In genomic region chr5:112083623-112084022, GRCh38 we compare ENCODE assay signal across 23 cellular contexts.
DNase-seq lines count a peak whose midpoint lies in the region; ATAC-seq, FAIRE-seq and TF ChIP-seq lines count a peak whose summit lies in the region.
"Had no signal": no experiment of that assay in that cellular context is flagged by ENCODE, and none has a peak within 500 bp of the region (broad histone marks: within the 10 kb centered on the region; RNA-seq: fewer than 3 reads in every experiment).

No MANE protein-coding gene starts in this region.

- H3K4me3 ChIP-seq in SK-N-SH (ENCODE audit: low read depth in 2 of 2, low read length in 1 of 2) = no peak overlapping the region
- no peak overlapping the region for H3K4me3 ChIP-seq in endothelial cell of umbilical vein (replicated peaks in 1 of 3; ENCODE audit: insufficient read depth in 1 of 3, low read depth in 1 of 3, low read length in 3 of 3)
- no peak overlapping the region for H3K4me3 ChIP-seq in hepatocyte
- H3K4me3 ChIP-seq: A549, GM12878, GM23338, K562 had no signal

- no peaks in the 10 kb centered on the region for H3K79me2 ChIP-seq in SK-N-SH (ENCODE audit: insufficient read depth)
- H3K79me2 ChIP-seq in endothelial cell of umbilical vein (ENCODE audit: control insufficient read depth, insufficient read depth, low read length) = no peaks in the 10 kb centered on the region
- no peaks in the 10 kb centered on the region for H3K79me2 ChIP-seq in hepatocyte

- no peaks in the 10 kb centered on the region for H3K27me3 ChIP-seq in SK-N-SH (ENCODE audit: insufficient read depth)
- H3K27me3 ChIP-seq in endothelial cell of umbilical vein (ENCODE audit: control insufficient read depth in 2 of 2, insufficient read depth in 2 of 2, low read length in 2 of 2) = no peaks in the 10 kb centered on the region
- H3K27me3 ChIP-seq in hepatocyte = no peaks in the 10 kb centered on the region

- H3K27ac ChIP-seq in SK-N-SH (ENCODE audit: low read depth in 2 of 2, low read length in 1 of 2) = no peak overlapping the region
- H3K27ac ChIP-seq in endothelial cell of umbilical vein (ENCODE audit: insufficient read depth, low read depth, low read length) = no peak overlapping the region
- peak overlapping the region; percentile 31 for H3K27ac ChIP-seq in hepatocyte
- H3K27ac ChIP-seq: 22Rv1, A549, C4-2B, HL-60 had no signal

- no peak for TF ChIP-seq EP300 in SK-N-SH (IDR thresholded peaks at IDR 0.05; ENCODE audit: borderline replicate concordance in 1 of 2, low read depth in 1 of 2, low read length in 1 of 2)

- dilution Hi-C loops in endothelial cell of umbilical vein (cut with MboI; ENCODE audit: extremely low pct_ligation_motif_present, low sequenced_read_pairs) = no loop called here

- H3K4me2 ChIP-seq in SK-N-SH = no peak overlapping the region
- H3K4me2 ChIP-seq in endothelial cell of umbilical vein (ENCODE audit: insufficient read depth, low read length) = no peak overlapping the region
- no peak overlapping the region for H3K4me2 ChIP-seq in hepatocyte
- H3K4me2 ChIP-seq: A549, GM23338 had no signal

- H3K9ac ChIP-seq in SK-N-SH (no peak overlapping the region), endothelial cell of umbilical vein (replicated peaks; ENCODE audit: extremely low read depth, insufficient read depth, low read length) (no peak overlapping the region)

- WGBS in SK-N-SH (ENCODE audit: low lambda C conversion rate) = 87% methylated on average over 4 of the region's 4 CpGs
- WGBS in hepatocyte (ENCODE audit: low lambda C conversion rate, missing lambda C conversion rate) = 94% methylated on average over 4 of the region's 4 CpGs

- no peaks in the 10 kb centered on the region for H3K9me1 ChIP-seq in endothelial cell of umbilical vein (replicated peaks; ENCODE audit: control insufficient read depth, extremely low read depth, insufficient read depth, low read length)

- no peak for TF ChIP-seq POLR2A in endothelial cell of umbilical vein (IDR thresholded peaks at IDR 0.05; ENCODE audit: low read depth, low read length)

- H3K9me3 ChIP-seq in SK-N-SH = no peaks in the 10 kb centered on the region
- H3K9me3 ChIP-seq in endothelial cell of umbilical vein (replicated peaks; ENCODE audit: control insufficient read depth, insufficient read depth, low read length) = no peaks in the 10 kb centered on the region
- H3K9me3 ChIP-seq in hepatocyte (ENCODE audit: low read depth) = no peaks in the 10 kb centered on the region
- H3K9me3 ChIP-seq: A549, Caco-2 had no signal

- H3K4me1 ChIP-seq in SK-N-SH (ENCODE audit: control insufficient read depth in 1 of 2, insufficient read depth in 2 of 2, low read depth in 1 of 2, low read length in 1 of 2) = no peaks in the 10 kb centered on the region
- no peaks in the 10 kb centered on the region for H3K4me1 ChIP-seq in endothelial cell of umbilical vein (ENCODE audit: control insufficient read depth, extremely low read depth, insufficient read depth, low read length)
- no peaks in the 10 kb centered on the region for H3K4me1 ChIP-seq in hepatocyte (ENCODE audit: insufficient read depth)
- H3K4me1 ChIP-seq: A549, Caco-2 had no signal

- POLR2A ChIA-PET in SK-N-SH (lab: Yijun Ruan, JAX) = no interaction called here
- POLR2A ChIA-PET in endothelial cell of umbilical vein (lab: Charles Lee) = no interaction called here

- no peak for TF ChIP-seq CTCF in SK-N-SH (IDR thresholded peaks at IDR 0.05)
- TF ChIP-seq CTCF in endothelial cell of umbilical vein (IDR thresholded peaks at IDR 0.05; ENCODE audit: extremely low read depth in 1 of 2, insufficient read depth in 1 of 2, low read depth in 1 of 2, low read length in 2 of 2) = no peak
- no peak for TF ChIP-seq CTCF in hepatocyte (IDR thresholded peaks at IDR 0.05; ENCODE audit: poor library complexity)

- H2AFZ ChIP-seq in SK-N-SH (ENCODE audit: low read depth) = no peak overlapping the region
- H2AFZ ChIP-seq in endothelial cell of umbilical vein (ENCODE audit: low read depth, low read length) = no peak overlapping the region
- no peak overlapping the region for H2AFZ ChIP-seq in hepatocyte

- BruUV-seq in endothelial cell of umbilical vein (replicated peaks; lab: Mats Ljungman, UMichigan) = no TSS peak

- DNase-seq in SK-N-SH (no peak), endothelial cell of umbilical vein (ENCODE audit: low read depth, low spot score) (no peak), hepatocyte (ENCODE audit: low spot score) (no peak), DMS114 treated with DMSO at 0.1 percent for 48 hours (lab: John Stamatoyannopoulos, UW; ENCODE audit: unreplicated experiment) (no peak)
- DNase-seq: AML-193; Caco-2; CD4-positive, alpha-beta T cell; DMS153; DMS79; H7; HFFc6 had no signal

- H3F3A ChIP-seq in SK-N-SH (replicated peaks; ENCODE audit: insufficient read depth) = no peaks in the 10 kb centered on the region

- ATAC-seq in SK-N-SH treated with all-trans-retinoic acid at 6 μM for 48 hours = no peak
- no peak for ATAC-seq in HG02885 (IDR thresholded peaks at IDR 0.05; ENCODE audit: poor library complexity, unreplicated experiment)
- ATAC-seq in HG03139 (IDR thresholded peaks at IDR 0.05; ENCODE audit: unreplicated experiment) = no peak
- ATAC-seq: A549, GM12878, GM23338, HCT116, K562 had no signal

- 0 out of 2 replicates have a peak, but pooled peaks cover 3% of the 10 kb centered on the region for H3K9me2 ChIP-seq in SK-N-SH
- H3K9me2 ChIP-seq in hepatocyte (replicated peaks; ENCODE audit: insufficient read depth) = no peaks in the 10 kb centered on the region

- H3K36me3 ChIP-seq in SK-N-SH (replicated peaks in 1 of 2; ENCODE audit: control insufficient read depth in 1 of 2, insufficient read depth in 2 of 2, low read length in 1 of 2) (no peaks in the 10 kb centered on the region), endothelial cell of umbilical vein (ENCODE audit: control insufficient read depth in 2 of 2, extremely low read depth in 1 of 2, insufficient read depth in 2 of 2, low read length in 2 of 2) (no peaks in the 10 kb centered on the region), hepatocyte (replicated peaks; ENCODE audit: insufficient read depth, low read depth) (no peaks in the 10 kb centered on the region)

- peak; percentile 12 for FAIRE-seq in endothelial cell of umbilical vein (lab: Jason Lieb, UNC)
- FAIRE-seq: A549, D721Med, GM12878, K562 had no signal

- no peak for TF ChIP-seq RAD21 in SK-N-SH (IDR thresholded peaks at IDR 0.05; ENCODE audit: low read length)

- CTCF ChIA-PET in SK-N-SH (lab: Yijun Ruan, JAX) (no interaction called here), endothelial cell of umbilical vein (lab: Charles Lee) (interaction anchor here (1.0 kb wide), 1 partner anchor 16 kb away, joined by 3 read pairs; no protein-coding TSS in a partner anchor)

- intact Hi-C loops in endothelial cell of umbilical vein (cut with micrococcal nuclease) = no loop called here

- H4K20me1 ChIP-seq in SK-N-SH (ENCODE audit: insufficient read depth) (no peaks in the 10 kb centered on the region), endothelial cell of umbilical vein (replicated peaks; ENCODE audit: control insufficient read depth, extremely low read depth, insufficient read depth, low read length) (no peaks in the 10 kb centered on the region), hepatocyte (ENCODE audit: insufficient read depth, poor library complexity, severe bottlenecking) (no peaks in the 10 kb centered on the region)

TF ChIP-seq in SK-N-SH treated with all-trans-retinoic acid at 6 μM for 48 hours, 23 proteins besides CTCF, POLR2A, EP300 and RAD21:
- no peak for TF ChIP-seq GLIS3 (CRISPR knock-in tag; IDR thresholded peaks at IDR 0.05)
- 0 out of 2 replicates have a peak, but pooled peaks have one; percentile 20 for TF ChIP-seq ISL1 (CRISPR knock-in tag; IDR thresholded peaks at IDR 0.05)

TF ChIP-seq in SK-N-SH, 30 proteins besides CTCF, POLR2A, EP300 and RAD21 (continues in another document):
- TF ChIP-seq SMC3 (IDR thresholded peaks at IDR 0.05; ENCODE audit: low read depth, low read length) = no peak
- no peak for TF ChIP-seq IRF3 (IDR thresholded peaks at IDR 0.05; ENCODE audit: low read depth, low read length)
- no peak for TF ChIP-seq ELF1 (IDR thresholded peaks at IDR 0.05)
- no peak for TF ChIP-seq MXI1 (IDR thresholded peaks at IDR 0.05; ENCODE audit: low read depth, low read length)

TF ChIP-seq in endothelial cell of umbilical vein, 7 proteins besides CTCF, POLR2A, EP300 and RAD21:
- TF ChIP-seq MAX (IDR thresholded peaks at IDR 0.05; ENCODE audit: insufficient read depth, insufficient read length) (no peak), GATA2 (IDR thresholded peaks at IDR 0.05; ENCODE audit: insufficient read depth, insufficient read length, low read depth, low read length) (no peak), MYC (IDR thresholded peaks at IDR 0.05; ENCODE audit: low read depth, low read length) (no peak), POLR2AphosphoS5 (IDR thresholded peaks at IDR 0.05; ENCODE audit: insufficient read depth, low read depth, low read length) (no peak), EZH2 (IDR thresholded peaks at IDR 0.05; ENCODE audit: borderline replicate concordance, low read depth, low read length, severe bottlenecking) (no peak), FOS (IDR thresholded peaks at IDR 0.05; ENCODE audit: borderline replicate concordance, insufficient read depth, low read length) (no peak), JUN (IDR thresholded peaks at IDR 0.05; ENCODE audit: borderline replicate concordance, insufficient read depth, insufficient read length, low read depth) (no peak)
